In the genomic region with DNA sequence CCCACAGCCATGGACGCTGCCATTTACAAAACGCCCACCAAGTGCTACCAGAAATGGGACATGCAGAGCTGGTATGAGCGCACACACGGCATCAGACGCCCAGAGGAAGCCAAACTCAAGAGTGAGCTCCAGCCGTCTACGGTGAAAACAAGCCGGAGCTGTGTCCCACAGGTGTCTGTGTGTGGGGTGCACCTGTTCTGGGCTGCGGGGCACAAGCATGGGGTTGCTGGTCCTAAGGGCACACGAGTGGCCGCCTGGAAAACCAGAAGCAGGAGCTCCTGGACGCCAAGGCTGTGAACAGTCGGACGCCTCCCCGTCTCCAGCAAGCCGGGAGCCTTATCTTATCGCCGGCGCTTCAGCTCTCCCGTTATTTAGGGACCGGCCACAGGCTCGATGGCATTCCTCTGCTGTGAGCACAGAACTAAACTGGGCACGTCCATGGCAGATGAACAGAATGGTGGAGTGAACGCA, we compare ENCODE assay signal across 14 cellular contexts.
"Had no signal": no experiment of that assay in that cellular context is flagged by ENCODE, and none has a peak within 500 bp of the region (broad histone marks: within the 10 kb centered on the region; RNA-seq: fewer than 3 reads in every experiment).

No MANE protein-coding gene starts in this region.

- DNase-seq: activated B cell treated with CpG ODN at 0.5 μM for 24 hours; activated CD4-positive, alpha-beta T cell treated with anti-CD3 and anti-CD28 coated beads, Interleukin-2, amount 50 U/mL, for 1 hour; activated naive CD4-positive, alpha-beta T cell treated with anti-CD3 and anti-CD28 coated beads, Interleukin-2, amount 10 ng/mL, durations not matched to agents 7 days and 5 days; central memory CD4-positive, alpha-beta T cell; dermis blood vessel endothelial cell; hypothalamus; left colon; ovary; spleen; stimulated activated CD4-positive, alpha-beta T cell treated with anti-CD3 and anti-CD28 coated beads, Interleukin-1b, Interleukin-23, amount 100 ng/mL, for 48 hours; T-helper 2 cell; transverse colon had no signal

- H3K9me3 ChIP-seq: adrenal gland, ovary, spleen, transverse colon had no signal

- H3K27ac ChIP-seq: adrenal gland, ovary, spleen, transverse colon had no signal

- H3K4me3 ChIP-seq: adrenal gland, ovary, spleen, transverse colon had no signal

- ATAC-seq: left colon; stimulated activated memory B cell treated with anti-CD40 and anti-IgM and Interleukin-4, amounts not matched to agents 10 μg/mL and 1 μg/mL and 100 μg/mL, for 72 hours had no signal

- H3K36me3 ChIP-seq: ovary had no signal

- H3K27me3 ChIP-seq: adrenal gland, ovary, spleen, transverse colon had no signal
